Comparison of ENCODE assay signal across 25 cellular contexts in the genomic region with DNA sequence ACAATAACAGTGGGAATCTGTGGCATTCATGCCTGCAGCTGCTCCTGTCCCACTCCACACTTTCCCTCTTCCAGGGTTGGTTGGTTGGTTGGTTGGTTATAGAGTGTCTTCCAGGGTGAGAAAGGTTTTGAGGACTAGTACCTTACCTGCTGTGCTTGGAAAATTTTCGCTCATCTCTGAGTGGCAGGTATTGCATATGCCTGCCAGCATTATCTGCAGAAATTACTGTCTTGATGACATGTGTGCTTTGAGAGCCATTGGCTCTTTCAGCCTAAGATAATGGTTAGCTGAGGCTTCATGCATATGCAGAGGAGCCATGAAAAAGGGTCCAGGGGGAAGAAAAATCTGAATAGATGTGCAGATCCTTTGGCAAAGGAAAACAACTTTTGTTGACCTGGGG.
"Had no signal": no experiment of that assay in that cellular context is flagged by ENCODE, and none has a peak within 500 bp of the region (broad histone marks: within the 10 kb centered on the region; RNA-seq: fewer than 3 reads in every experiment).

No MANE protein-coding gene starts in this region.

- H3K9me3 ChIP-seq: colonic mucosa, gastrocnemius medialis had no signal

- H3K4me3 ChIP-seq: colonic mucosa, esophagus squamous epithelium, gastrocnemius medialis, heart right ventricle, left lung, lower lobe of right lung, mucosa of descending colon had no signal

- H3K4me1 ChIP-seq: colonic mucosa, esophagus squamous epithelium, gastrocnemius medialis, heart right ventricle, left lung, lower lobe of right lung had no signal

- H3K4me1 Mint-ChIP-seq: endodermal cell had no signal

- H3K27ac Mint-ChIP-seq: dendritic cell treated with granulocyte-macrophage colony-stimulating factor and Interleukin-4, amounts not matched to agents 40 ng/mL and 50 ng/mL, for 4 days; endodermal cell; mesothelial cell of epicardium had no signal

- FAIRE-seq: endometrium, islet of Langerhans, keratinocyte had no signal

- H3K36me3 ChIP-seq: colonic mucosa, gastrocnemius medialis, lower lobe of right lung had no signal

- H3K9me3 Mint-ChIP-seq: effector memory CD8-positive, alpha-beta T cell had no signal

- H3K27me3 ChIP-seq: colonic mucosa, esophagus squamous epithelium, gastrocnemius medialis, heart right ventricle, left lung had no signal

- H3K4me3 Mint-ChIP-seq: dendritic cell treated with granulocyte-macrophage colony-stimulating factor and Interleukin-4, amounts not matched to agents 40 ng/mL and 50 ng/mL, for 4 days; effector memory CD8-positive, alpha-beta T cell; endodermal cell; mesothelial cell of epicardium had no signal

- ATAC-seq: effector memory CD8-positive, alpha-beta T cell; esophagus mucosa; gastrocnemius medialis; heart right ventricle; left cardiac atrium; left lung; left ventricle myocardium superior; lower lobe of right lung; mucosa of descending colon had no signal

- H3K27ac ChIP-seq: colonic mucosa, epithelial cell of prostate, esophagus squamous epithelium, gastrocnemius medialis, heart right ventricle, left lung, lower lobe of right lung had no signal

- DNase-seq: colonic mucosa; cortex of kidney; effector CD8-positive, alpha-beta T cell; effector memory CD8-positive, alpha-beta T cell; endodermal cell; erythroblast; esophagus squamous epithelium; foreskin melanocyte; gastrocnemius medialis; glutamatergic neuron; heart right ventricle; hippocampal formation; left cardiac atrium; left lung; left ventricle myocardium superior; lower lobe of right lung; mesenchymal stem cell; mucosa of descending colon had no signal

- H3K27me3 Mint-ChIP-seq: dendritic cell treated with granulocyte-macrophage colony-stimulating factor and Interleukin-4, amounts not matched to agents 40 ng/mL and 50 ng/mL, for 4 days; effector memory CD8-positive, alpha-beta T cell had no signal
